Comparison of ENCODE assay signal across 8 cellular contexts in genomic region chr3:148992027-148992634, GRCh38. TPM values are rescaled to one million over a fixed set of nuclear protein-coding genes. Genes with fewer than 3 reads are reported as not detected.
DNase-seq lines count a peak whose midpoint lies in the region; ATAC-seq and TF ChIP-seq lines count a peak whose summit lies in the region.

No MANE protein-coding gene starts in this region.

- no peaks in the 10 kb centered on the region for H3K27me3 Mint-ChIP-seq in activated CD8-positive, alpha-beta T cell treated with anti-CD3 and anti-CD28 coated beads, Interleukin-2, amount 10 ng/mL, durations not matched to agents 7 days and 5 days (ENCODE audit: low read depth)
- H3K27me3 Mint-ChIP-seq in naive B cell = no peaks in the 10 kb centered on the region

- H3K27me3 ChIP-seq in esophagus muscularis mucosa = no peaks in the 10 kb centered on the region

- TF ChIP-seq EP300 in esophagus muscularis mucosa (IDR thresholded peaks at IDR 0.05) = no peak

- peaks cover 47% of the 10 kb centered on the region for H3K4me1 Mint-ChIP-seq in activated CD8-positive, alpha-beta T cell treated with anti-CD3 and anti-CD28 coated beads, Interleukin-2, amount 10 ng/mL, durations not matched to agents 7 days and 5 days (ENCODE audit: low read depth)
- peaks cover 4 to 21% (median 13%) of the 10 kb centered on the region in 3 donors for H3K4me1 Mint-ChIP-seq in naive B cell

- H3K36me3 ChIP-seq in HEK293 (ENCODE audit: control insufficient read depth in 2 of 2, insufficient read depth in 1 of 2, low read length in 2 of 2) = peaks cover 0 to 29% of the 10 kb centered on the region in 2 experiments; a peak in 1 of 3 replicates
- H3K36me3 ChIP-seq in esophagus muscularis mucosa = peaks cover 12 to 31% (median 25%) of the 10 kb centered on the region in 4 donors
- peaks cover 2% of the 10 kb centered on the region for H3K36me3 ChIP-seq in urinary bladder (ENCODE audit: insufficient read depth)

- H3K27ac ChIP-seq in HEK293 (ENCODE audit: extremely low read depth, low read depth, low read length) (peak overlapping the region; percentile 40; the same call in 1 of the 2 replicates), esophagus muscularis mucosa (replicated peaks in 1 of 4) (peak overlapping the region; percentile 98 to 100 (median 99)), urinary bladder (ENCODE audit: low read depth) (peak overlapping the region; percentile 73)

- TF ChIP-seq POLR2A in esophagus muscularis mucosa (IDR thresholded peaks at IDR 0.05; ENCODE audit: low read depth) = no peak

- intact Hi-C loops in esophagus muscularis mucosa (cut with DNase I) = loop anchor here (10.0 kb wide), 1 partner anchor 93 kb away; the partner anchor contains the start of gene HLTF

- peak overlapping the region; percentile 80 for H3K27ac Mint-ChIP-seq in activated CD8-positive, alpha-beta T cell treated with anti-CD3 and anti-CD28 coated beads, Interleukin-2, amount 10 ng/mL, durations not matched to agents 7 days and 5 days
- H3K27ac Mint-ChIP-seq in naive B cell = peak overlapping the region; percentile 11 to 86 (median 53)

- H3K9me3 ChIP-seq in HEK293 (ENCODE audit: control insufficient read depth, insufficient read depth, low read depth, low read length) = no peaks in the 10 kb centered on the region
- no peaks in the 10 kb centered on the region for H3K9me3 ChIP-seq in esophagus muscularis mucosa

- 5% methylated on average over 19 of the region's 34 CpGs for WGBS in esophagus muscularis mucosa
- WGBS in urinary bladder = 4% methylated on average over 34 of the region's 34 CpGs

- DNase-seq in activated T-cell treated with anti-CD3 and anti-CD28 coated beads for 1 hour (ENCODE audit: low read depth) (peak; percentile 11), activated T-cell treated with anti-CD3 and anti-CD28 coated beads for 4 hours (no peak), M059J (ENCODE audit: low read depth) (peak; percentile 66), esophagus muscularis mucosa (ENCODE audit: extremely low spot score) (no peak), naive B cell (peak; percentile 23)
- DNase-seq in activated CD8-positive, alpha-beta T cell treated with anti-CD3 and anti-CD28 coated beads, Interleukin-2, amount 10 ng/mL, durations not matched to agents 7 days and 5 days = peak; percentile 43

- peak overlapping the region; percentile 75 for H3K4me3 Mint-ChIP-seq in activated CD8-positive, alpha-beta T cell treated with anti-CD3 and anti-CD28 coated beads, Interleukin-2, amount 10 ng/mL, durations not matched to agents 7 days and 5 days
- peak overlapping the region; percentile 72 to 91 (median 85) for H3K4me3 Mint-ChIP-seq in naive B cell

- POLR2A ChIA-PET in HEK293 (lab: Yijun Ruan, JAX) = interaction anchor here (1.4 to 1.5 kb wide), 2 partner anchors 35 to 138 kb away, joined by 3 read pairs; no protein-coding TSS in a partner anchor
- POLR2A ChIA-PET in activated CD8-positive, alpha-beta T cell treated with anti-CD3 and anti-CD28 coated beads, Interleukin-2, amount 10 ng/mL, durations not matched to agents 7 days and 5 days (lab: Charles Lee) = interaction anchor here (0.9 to 2.6 kb wide), 8 partner anchors 9 to 137 kb away, joined by 3 to 9 read pairs (median 6); partner anchors contain the start of gene HPS3

- peak; percentile 39 for ATAC-seq in activated CD8-positive, alpha-beta T cell treated with anti-CD3 and anti-CD28 coated beads, Interleukin-2, amount 10 ng/mL, durations not matched to agents 7 days and 5 days
- ATAC-seq in naive B cell (ENCODE audit: low read depth in 2 of 2) = peak; percentile 8 to 11

- no peaks in the 10 kb centered on the region for H3K9me3 Mint-ChIP-seq in activated CD8-positive, alpha-beta T cell treated with anti-CD3 and anti-CD28 coated beads, Interleukin-2, amount 10 ng/mL, durations not matched to agents 7 days and 5 days (ENCODE audit: insufficient read depth)
- no peaks in the 10 kb centered on the region for H3K9me3 Mint-ChIP-seq in naive B cell

- CTCF ChIA-PET in HEK293 (lab: Yijun Ruan, JAX) = interaction anchor here (0.6 kb wide), 1 partner anchor 43 kb away, joined by 3 read pairs; no protein-coding TSS in a partner anchor
- CTCF ChIA-PET in activated CD8-positive, alpha-beta T cell treated with anti-CD3 and anti-CD28 coated beads, Interleukin-2, amount 10 ng/mL, durations not matched to agents 7 days and 5 days (lab: Charles Lee) = interaction anchor here (0.7 to 2.4 kb wide), 7 partner anchors 18 to 129 kb away, joined by 3 to 8 read pairs (median 3); no protein-coding TSS in a partner anchor

- no peak for TF ChIP-seq CTCF in HEK293 (tag by site-specific recombination; IDR thresholded peaks at IDR 0.05)
- no peak for TF ChIP-seq CTCF in esophagus muscularis mucosa (IDR thresholded peaks at IDR 0.05)

- peaks cover 39% of the 10 kb centered on the region for H3K36me3 Mint-ChIP-seq in activated CD8-positive, alpha-beta T cell treated with anti-CD3 and anti-CD28 coated beads, Interleukin-2, amount 10 ng/mL, durations not matched to agents 7 days and 5 days (ENCODE audit: low read depth)
- peaks cover 0 to 6% of the 10 kb centered on the region in 2 donors for H3K36me3 Mint-ChIP-seq in naive B cell

- H3K4me3 ChIP-seq in HEK293 (ENCODE audit: low read depth, low read length) (peak overlapping the region; percentile 81), esophagus muscularis mucosa (peak overlapping the region; percentile 92 to 99 (median 95)), urinary bladder (ENCODE audit: low read depth, low read length) (peak overlapping the region; percentile 93)

- no peaks in the 10 kb centered on the region for H3K4me1 ChIP-seq in HEK293 (ENCODE audit: control insufficient read depth, insufficient read depth, low read length)
- H3K4me1 ChIP-seq in esophagus muscularis mucosa = peaks cover 17 to 43% (median 40%) of the 10 kb centered on the region in 4 donors
- no peaks in the 10 kb centered on the region for H3K4me1 ChIP-seq in urinary bladder (ENCODE audit: insufficient read depth)

TF ChIP-seq in HEK293, 187 proteins besides CTCF, POLR2A, EP300 and RAD21:
- TF ChIP-seq SCRT2 (tag by site-specific recombination; IDR thresholded peaks at IDR 0.05) (peak; percentile 67; the same call in 1 of the 2 replicates), KLF8 (tag by site-specific recombination; IDR thresholded peaks at IDR 0.05) (no peak), ZNF585B (tag by site-specific recombination; IDR thresholded peaks at IDR 0.05) (no peak), PRDM6 (tag by site-specific recombination; IDR thresholded peaks at IDR 0.05) (no peak), ZNF707 (tag by site-specific recombination; IDR thresholded peaks at IDR 0.05) (no peak), ZNF280C (tag by site-specific recombination; IDR thresholded peaks at IDR 0.05) (no peak), ZBTB20 (tag by site-specific recombination; IDR thresholded peaks at IDR 0.05) (peak; percentile 0; the same call in 1 of the 2 replicates), ZNF214 (tag by site-specific recombination; IDR thresholded peaks at IDR 0.05; ENCODE audit: borderline replicate concordance) (no peak), ZFP3 (tag by site-specific recombination; IDR thresholded peaks at IDR 0.05; ENCODE audit: low read depth) (no peak), ZNF830 (tag by site-specific recombination; IDR thresholded peaks at IDR 0.05; ENCODE audit: low read depth) (no peak), SP2 (tag by site-specific recombination; IDR thresholded peaks at IDR 0.05) (no peak)

RNA-seq across cellular contexts. Expression of gene GYG1, which starts 0.8 kb away (rescaled TPM):
- total RNA-seq in M059J (2014; rRNA removed; shearing (Covaris generic)) = 30.8 and 53.6 TPM in 2 replicates
- total RNA-seq in activated CD8-positive, alpha-beta T cell treated with anti-CD3 and anti-CD28 coated beads, Interleukin-2, amount 10 ng/mL, durations not matched to agents 7 days and 5 days = 10 to 100 TPM; 46.9 to 54.0 TPM
- 100 to 1,000 TPM; 101 to 177 (median 141) TPM for total RNA-seq in esophagus muscularis mucosa
- polyA plus RNA-seq in naive B cell (ENCODE audit: low read depth in 6 of 6) = 10 to 100 TPM in 5 of 6 donors, 1 to 10 TPM in 1; 8.3 to 23.0 (median 20.2) TPM
- total RNA-seq in urinary bladder = 33.2 TPM
- 214 TPM for polyA plus RNA-seq in urinary bladder

Comparison
In these comparisons a context has a peak if more than half of its experiments do, and no peak if none do; other contexts are left out.
1. DNase-seq: peak in activated T-cell treated with anti-CD3 and anti-CD28 coated beads for 1 hour (single experiment), M059J (single experiment), activated CD8-positive, alpha-beta T cell treated with anti-CD3 and anti-CD28 coated beads, Interleukin-2, amount 10 ng/mL, durations not matched to agents 7 days and 5 days (single experiment) and naive B cell (single experiment); none in activated T-cell treated with anti-CD3 and anti-CD28 coated beads for 4 hours (single experiment) and esophagus muscularis mucosa (single experiment).
2. H3K27ac ChIP-seq: peak in every context shown above with its lines; median percentile 99 in esophagus muscularis mucosa; 73 in urinary bladder; 40 in HEK293.
3. Peak in every context shown above with its lines, with median percentiles within 50 percentile points of each other: H3K4me3 ChIP-seq.